26 cellular contexts compared by ENCODE assay signal in the genomic region with DNA sequence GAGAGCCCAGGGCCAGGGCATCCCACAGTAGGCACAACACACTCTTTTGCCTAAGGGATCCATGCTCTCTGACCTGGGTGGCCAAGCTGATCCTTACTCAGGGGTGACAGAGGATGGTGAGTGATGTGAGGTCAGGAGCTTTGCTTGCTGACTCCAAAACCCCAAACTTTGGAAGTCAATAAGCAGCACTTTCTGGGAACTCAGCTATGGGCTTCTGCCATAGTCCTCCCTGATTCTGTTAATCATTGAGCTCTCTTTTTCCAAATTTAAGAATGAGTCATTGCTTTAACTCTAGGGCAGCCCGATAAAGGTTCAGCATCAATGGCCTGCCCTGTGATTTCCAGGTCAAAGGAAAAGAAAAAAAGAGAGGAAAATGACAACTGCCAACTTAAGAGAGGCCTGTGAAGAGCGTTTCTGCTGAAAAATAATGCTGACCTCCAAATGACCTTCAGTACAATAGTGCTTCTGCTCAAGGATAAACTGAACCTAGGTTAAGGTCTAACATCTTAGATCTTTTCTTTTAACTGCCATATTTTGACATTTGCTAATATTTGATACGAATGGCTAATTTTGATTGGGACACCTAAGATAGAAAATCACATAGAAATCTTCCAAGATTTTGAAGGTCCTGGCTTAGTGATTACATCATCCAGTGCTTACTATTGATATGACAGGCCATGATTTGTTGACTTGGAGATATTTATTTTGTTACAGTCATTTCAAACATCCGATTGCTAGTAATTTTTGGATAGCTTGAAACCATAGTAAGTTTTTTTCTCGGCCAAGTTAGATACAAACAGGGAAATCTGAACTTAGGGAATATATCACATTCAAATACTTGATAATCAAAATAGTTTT. TPM values are rescaled to one million over a fixed set of nuclear protein-coding genes. Genes with fewer than 3 reads are reported as not detected.
"Had no signal": no experiment of that assay in that cellular context is flagged by ENCODE, and none has a peak within 500 bp of the region (broad histone marks: within the 10 kb centered on the region; RNA-seq: fewer than 3 reads in every experiment).

No MANE protein-coding gene starts in this region.

- H3K36me3 Mint-ChIP-seq: activated naive CD8-positive, alpha-beta T cell treated with anti-CD3 and anti-CD28 coated beads, Interleukin-2, amount 10 ng/mL, durations not matched to agents 7 days and 5 days; stimulated activated naive B cell treated with anti-CD40 and anti-IgM and Interleukin-4, amounts not matched to agents 10 μg/mL and 1 μg/mL and 100 μg/mL, for 72 hours had no signal

- H3K4me1 Mint-ChIP-seq: activated naive CD8-positive, alpha-beta T cell treated with anti-CD3 and anti-CD28 coated beads, Interleukin-2, amount 10 ng/mL, durations not matched to agents 7 days and 5 days; nephron; stimulated activated naive B cell treated with anti-CD40 and anti-IgM and Interleukin-4, amounts not matched to agents 10 μg/mL and 1 μg/mL and 100 μg/mL, for 72 hours had no signal

- H3K4me1 ChIP-seq: foreskin keratinocyte, heart right ventricle, left ventricle myocardium inferior, stomach, thyroid gland, upper lobe of right lung had no signal

- H3K4me3 Mint-ChIP-seq: activated naive CD8-positive, alpha-beta T cell treated with anti-CD3 and anti-CD28 coated beads, Interleukin-2, amount 10 ng/mL, durations not matched to agents 7 days and 5 days; activated T-cell treated with anti-CD3 and anti-CD28 coated beads, Interleukin-2, amount 50 U/mL, for 72 hours; effector memory CD8-positive, alpha-beta T cell; nephron; stimulated activated naive B cell treated with anti-CD40 and anti-IgM and Interleukin-4, amounts not matched to agents 10 μg/mL and 1 μg/mL and 100 μg/mL, for 72 hours had no signal

- H3K27ac ChIP-seq: brain microvascular endothelial cell, foreskin keratinocyte, heart right ventricle, left ventricle myocardium inferior, stomach, thyroid gland, upper lobe of right lung had no signal

- H3K27me3 ChIP-seq: brain microvascular endothelial cell, foreskin keratinocyte, stomach, thyroid gland, upper lobe of right lung had no signal

- H3K27me3 Mint-ChIP-seq: effector memory CD8-positive, alpha-beta T cell; progenitor cell of endocrine pancreas had no signal

- H3K9me3 Mint-ChIP-seq: activated naive CD8-positive, alpha-beta T cell treated with anti-CD3 and anti-CD28 coated beads, Interleukin-2, amount 10 ng/mL, durations not matched to agents 7 days and 5 days; activated T-cell treated with anti-CD3 and anti-CD28 coated beads, Interleukin-2, amount 50 U/mL, for 72 hours; effector memory CD8-positive, alpha-beta T cell; nephron had no signal

- H3K9me3 ChIP-seq: heart right ventricle, left ventricle myocardium inferior, stomach, thyroid gland, upper lobe of right lung had no signal

- H3K4me3 ChIP-seq: heart right ventricle, left ventricle myocardium inferior, smooth muscle cell, stomach, thyroid gland, upper lobe of right lung had no signal

- FAIRE-seq: astrocyte had no signal

- H3K4me2 ChIP-seq: smooth muscle cell had no signal

- H3K36me3 ChIP-seq: brain microvascular endothelial cell, heart right ventricle, left ventricle myocardium inferior, stomach, thyroid gland, upper lobe of right lung had no signal

- DNase-seq: activated CD4-positive, alpha-beta T cell treated with anti-CD3 and anti-CD28 coated beads for 4 hours; activated CD4-positive, alpha-beta T cell treated with anti-CD3 and anti-CD28 coated beads, Interleukin-2, amount 50 U/mL, for 4 hours; activated naive CD4-positive, alpha-beta T cell treated with Interleukin-2 at 50 U/mL for 16 hours; activated naive CD8-positive, alpha-beta T cell treated with anti-CD3 and anti-CD28 coated beads, Interleukin-2, amount 10 ng/mL, durations not matched to agents 7 days and 5 days; activated T-cell treated with anti-CD3 and anti-CD28 coated beads for 4 hours; activated T-cell treated with anti-CD3 and anti-CD28 coated beads, Interleukin-2, amount 50 U/mL, for 72 hours; brain microvascular endothelial cell; caudate nucleus; cortex of kidney; effector memory CD8-positive, alpha-beta T cell; foreskin keratinocyte; heart right ventricle; left ventricle myocardium inferior; mammary epithelial cell; stimulated activated CD4-positive, alpha-beta T cell treated with anti-CD3 and anti-CD28 coated beads, Interleukin-1b, Interleukin-23, amount 100 ng/mL, for 48 hours; stimulated activated naive B cell treated with anti-CD40 and anti-IgM and Interleukin-4, amounts not matched to agents 10 μg/mL and 1 μg/mL and 100 μg/mL, for 72 hours; stomach; T-helper 1 cell; thyroid gland; upper lobe of right lung had no signal

- H3K27ac Mint-ChIP-seq: activated naive CD8-positive, alpha-beta T cell treated with anti-CD3 and anti-CD28 coated beads, Interleukin-2, amount 10 ng/mL, durations not matched to agents 7 days and 5 days; activated T-cell treated with anti-CD3 and anti-CD28 coated beads, Interleukin-2, amount 50 U/mL, for 72 hours; effector memory CD8-positive, alpha-beta T cell; nephron; progenitor cell of endocrine pancreas; stimulated activated naive B cell treated with anti-CD40 and anti-IgM and Interleukin-4, amounts not matched to agents 10 μg/mL and 1 μg/mL and 100 μg/mL, for 72 hours had no signal

- ATAC-seq: activated T-cell treated with anti-CD3 and anti-CD28 coated beads, Interleukin-2, amount 50 U/mL, for 72 hours; effector memory CD8-positive, alpha-beta T cell; esophagus mucosa; foreskin keratinocyte; heart right ventricle; stimulated activated naive B cell treated with anti-CD40 and anti-IgM and Interleukin-4, amounts not matched to agents 10 μg/mL and 1 μg/mL and 100 μg/mL, for 72 hours; upper lobe of right lung had no signal

RNA-seq across cellular contexts. Expression of gene RELN, which starts 20.8 kb away (rescaled TPM):
- total RNA-seq: activated naive CD8-positive, alpha-beta T cell treated with anti-CD3 and anti-CD28 coated beads, Interleukin-2, amount 10 ng/mL, durations not matched to agents 7 days and 5 days; activated T-cell treated with anti-CD3 and anti-CD28 coated beads, Interleukin-2, amount 50 U/mL, for 72 hours; chondrocyte; foreskin keratinocyte had no signal
- polyA plus RNA-seq: foreskin keratinocyte, smooth muscle cell had no signal
